8 cellular contexts compared by ENCODE assay signal in the genomic region with DNA sequence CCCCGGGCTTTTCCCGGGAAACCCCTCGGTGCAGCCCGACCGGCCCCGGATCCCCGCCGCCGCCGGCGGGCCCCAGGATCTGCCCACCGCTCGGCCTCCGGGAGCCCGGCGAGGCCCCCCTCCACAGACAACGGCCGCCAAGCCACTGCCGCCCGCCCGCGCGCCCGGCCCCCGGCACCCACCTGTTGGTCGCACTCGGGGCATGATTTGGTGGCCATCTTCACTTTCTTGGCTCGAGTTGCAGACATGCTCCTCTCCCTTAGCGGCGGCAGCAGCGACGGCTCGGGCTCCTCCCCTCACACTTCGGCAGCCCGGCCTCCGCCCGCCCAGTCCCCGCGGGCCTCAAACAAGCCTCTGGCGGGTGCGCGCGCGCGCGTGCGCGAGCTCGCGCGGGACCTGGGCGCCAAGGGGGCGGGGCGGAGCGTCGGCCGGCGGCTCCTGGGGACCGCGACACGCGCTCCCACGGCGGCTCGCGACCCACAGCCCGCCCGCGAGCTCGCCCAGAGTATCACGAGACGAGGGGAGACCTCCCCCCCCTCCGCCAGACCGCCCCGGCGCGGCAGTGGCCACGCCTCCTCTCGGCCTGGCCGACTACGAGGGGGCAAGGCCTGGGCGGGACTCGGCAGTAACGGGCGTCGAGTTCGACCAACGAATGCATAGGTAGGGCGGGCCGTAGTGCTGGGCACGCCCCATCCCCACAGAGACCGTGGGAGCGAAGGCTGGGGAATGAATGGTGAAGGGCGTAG. TPM values are rescaled to one million over a fixed set of nuclear protein-coding genes. Genes with fewer than 3 reads are reported as not detected.
DNase-seq lines count a peak whose midpoint lies in the region; TF ChIP-seq lines count a peak whose summit lies in the region.

Gene C16orf87, minus strand, starts transcription at position 279 of the 746 bp plus-strand sequence. Its CDS starts 31 bp downstream, at position 248.

- H3K27ac ChIP-seq in stomach smooth muscle (ENCODE audit: low read length): peak within 1 kb of the TSS; percentile 53

- no peaks in the 10 kb centered on the region for H3K9me3 ChIP-seq in stomach smooth muscle (ENCODE audit: control insufficient read depth in 2 of 2, low read length in 2 of 2)

- peaks cover 19% of the 10 kb centered on the region for H3K27me3 Mint-ChIP-seq in neural crest cell (ENCODE audit: low read depth)

- no peaks in the 10 kb centered on the region for H3K36me3 Mint-ChIP-seq in neural crest cell (ENCODE audit: low read depth)

- peak; percentile 13 for TF ChIP-seq CTCF in neural crest cell (conservative IDR thresholded peaks at IDR 0.05)

- H3K9ac ChIP-seq in stomach smooth muscle (ENCODE audit: low read length in 2 of 2): peak within 1 kb of the TSS; percentile 73 to 74

- no peaks in the 10 kb centered on the region for H3K36me3 ChIP-seq in H7 (replicated peaks; ENCODE audit: control insufficient read depth, insufficient read depth, low read length)
- H3K36me3 ChIP-seq in stomach smooth muscle (ENCODE audit: control insufficient read depth in 2 of 2, insufficient read depth in 2 of 2, low read length in 2 of 2): no peaks in the 10 kb centered on the region

- H3K4me1 ChIP-seq in stomach smooth muscle (ENCODE audit: control insufficient read depth, insufficient read depth, low read length): no peaks in the 10 kb centered on the region

- DNase-seq in ELR (ENCODE audit: low read depth): peak; percentile 95
- peak; percentile 97 for DNase-seq in H7
- peak; percentile 89 for DNase-seq in M059J (ENCODE audit: low read depth)
- DNase-seq in SHP77 (lab: John Stamatoyannopoulos, UW): peak; percentile 95 to 97
- peak; percentile 88 for DNase-seq in activated effector memory CD4-positive, alpha-beta T cell treated with Interleukin-2 at 50 U/mL for 16 hours
- DNase-seq in fibroblast of the conjunctiva (ENCODE audit: low read depth): peak; percentile 84
- peak; percentile 87 for DNase-seq in neural crest cell (ENCODE audit: low read depth, low spot score)

- H3K4me3 Mint-ChIP-seq in neural crest cell: peak within 1 kb of the TSS; percentile 98

- H3K27me3 ChIP-seq in H7 (ENCODE audit: control insufficient read depth, insufficient read depth, low read length) (no peaks in the 10 kb centered on the region), stomach smooth muscle (ENCODE audit: control insufficient read depth in 1 of 2, insufficient read depth in 2 of 2, low read length in 2 of 2) (no peaks in the 10 kb centered on the region)

- H3K4me3 ChIP-seq in H7 (ENCODE audit: insufficient read depth, low read depth, low read length): peak within 1 kb of the TSS; percentile 89
- peak within 1 kb of the TSS; percentile 77 to 87 for H3K4me3 ChIP-seq in stomach smooth muscle (ENCODE audit: low read length in 2 of 2)

- no peaks in the 10 kb centered on the region for H3K9me3 Mint-ChIP-seq in neural crest cell

- peaks cover 25% of the 10 kb centered on the region for H3K4me1 Mint-ChIP-seq in neural crest cell

- peak within 1 kb of the TSS; percentile 99 for H3K27ac Mint-ChIP-seq in neural crest cell (ENCODE audit: unreplicated experiment)

RNA-seq across cellular contexts. Expression of gene C16orf87, which starts in this region (rescaled TPM):
- total RNA-seq in H7 (2014; rRNA removed; shearing (Covaris generic)): 18.8 and 22.5 TPM in 2 replicates
- 19.7 and 21.6 TPM in 2 replicates for total RNA-seq in M059J (2014; rRNA removed; shearing (Covaris generic))
- total RNA-seq in neural crest cell: 19.2 and 19.6 TPM in 2 replicates

Comparison
In these comparisons a context has a peak if more than half of its experiments do, and no peak if none do; other contexts are left out.
1. Peak in every context shown above with its lines: DNase-seq, H3K4me3 ChIP-seq and H3K27ac ChIP-seq.